ENCODE assay signal across 11 cellular contexts in the genomic region with DNA sequence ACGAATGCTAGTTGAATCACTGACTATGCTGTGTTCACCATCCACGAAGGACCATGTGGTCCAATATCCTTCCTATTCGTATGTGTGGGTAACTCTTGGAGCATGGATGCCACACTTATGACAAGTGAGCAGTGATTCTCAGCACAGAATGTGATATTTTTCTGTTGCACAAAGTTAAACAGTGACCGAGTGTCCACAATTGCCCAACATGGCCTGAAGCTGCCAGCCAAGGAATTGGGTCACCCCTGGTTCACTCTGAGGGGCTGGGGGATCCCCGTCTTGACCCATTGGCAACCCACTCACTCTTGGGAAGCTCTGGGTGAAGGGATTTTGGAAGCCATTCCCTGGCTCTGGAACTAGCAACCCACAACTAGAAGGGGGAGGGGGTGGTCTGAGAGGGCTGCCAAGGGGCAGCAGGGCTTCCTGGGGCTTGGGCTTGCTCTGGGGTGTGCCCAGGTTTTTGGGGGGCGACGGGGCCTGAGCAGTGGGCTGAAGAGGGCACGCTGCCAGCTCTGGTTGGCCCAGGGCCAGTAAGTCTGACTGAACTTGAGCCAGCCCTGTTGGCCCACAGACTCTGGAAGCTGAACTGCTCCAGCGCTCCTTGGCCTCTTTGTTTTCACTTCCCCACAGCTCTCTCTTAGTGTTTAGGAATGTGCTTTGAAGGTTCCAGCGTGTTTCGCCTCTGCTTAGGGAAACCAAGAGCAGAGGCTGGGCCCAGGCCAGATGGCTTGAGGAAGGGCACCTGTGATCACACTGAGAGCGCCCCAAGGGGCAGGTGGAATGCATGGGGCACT. TPM values are rescaled to one million over a fixed set of nuclear protein-coding genes. Genes with fewer than 3 reads are reported as not detected.
DNase-seq lines count a peak whose midpoint lies in the region; ATAC-seq, FAIRE-seq and TF ChIP-seq lines count a peak whose summit lies in the region.
"Had no signal": no experiment of that assay in that cellular context is flagged by ENCODE, and none has a peak within 500 bp of the region (broad histone marks: within the 10 kb centered on the region; RNA-seq: fewer than 3 reads in every experiment).

No MANE protein-coding gene starts in this region.

- CTCF ChIA-PET in Calu3 (lab: Charles Lee): interaction anchor here (0.8 to 1.3 kb wide), 4 partner anchors 11 to 127 kb away, joined by 3 read pairs; no protein-coding TSS in a partner anchor

- TF ChIP-seq CTCF in Calu3 (IDR thresholded peaks at IDR 0.05; ENCODE audit: unreplicated experiment): no peak
- no peak for TF ChIP-seq CTCF in left ventricle myocardium inferior (IDR thresholded peaks at IDR 0.05; ENCODE audit: borderline replicate concordance)

- H3K27me3 Mint-ChIP-seq in Calu3 (ENCODE audit: unreplicated experiment): no peaks in the 10 kb centered on the region

- H3K9me3 ChIP-seq in adipocyte (ENCODE audit: control insufficient read depth, low read length) (no peaks in the 10 kb centered on the region), left ventricle myocardium inferior (replicated peaks) (no peaks in the 10 kb centered on the region)

- no peaks in the 10 kb centered on the region for H3K9me3 Mint-ChIP-seq in Calu3 (ENCODE audit: low read depth, unreplicated experiment)

- BruUV-seq in Calu3 (replicated peaks; lab: Mats Ljungman, UMichigan): no TSS peak

- H3K27ac ChIP-seq in left ventricle myocardium inferior (replicated peaks): peak overlapping the region; percentile 36
- H3K27ac ChIP-seq: C4-2B had no signal

- DNase-seq in Calu3 (peak; percentile 23), adipocyte (ENCODE audit: low read depth) (peak; percentile 56), left ventricle myocardium inferior (no peak), pons (ENCODE audit: low spot score) (peak; percentile 17), DMS79 (lab: John Stamatoyannopoulos, UW) (no peak), NCI-H69 (lab: John Stamatoyannopoulos, UW) (no peak), GM12892 (ENCODE audit: insufficient read length) (no peak)
- DNase-seq: cerebellar nuclear complex, NCI-H2227 treated with DMSO at 0.1 percent for 48 hours had no signal

- H3K36me3 Mint-ChIP-seq in Calu3 (ENCODE audit: insufficient read depth, unreplicated experiment): peaks cover 10% of the 10 kb centered on the region

- intact Hi-C loops in Calu3 (cut with micrococcal nuclease; ENCODE audit: unreplicated experiment) (no loop called here), left ventricle myocardium inferior (cut with micrococcal nuclease) (loop anchor here (10.0 kb wide), 1 partner anchor 46 kb away; a partner anchor contains a TSS)

- H3K4me3 ChIP-seq in adipocyte (ENCODE audit: low read length) (no peak overlapping the region), left ventricle myocardium inferior (no peak overlapping the region)

- FAIRE-seq in GM12892 (lab: Jason Lieb, UNC): no peak

- ATAC-seq in HG02678 (IDR thresholded peaks at IDR 0.05; ENCODE audit: unreplicated experiment): no peak

- H3K36me3 ChIP-seq in adipocyte (ENCODE audit: control insufficient read depth, insufficient read depth, low read length, severe bottlenecking) (no peaks in the 10 kb centered on the region), left ventricle myocardium inferior (no peaks in the 10 kb centered on the region)

- H3K4me1 Mint-ChIP-seq in Calu3 (ENCODE audit: low read depth, unreplicated experiment): peaks cover 17% of the 10 kb centered on the region

- TF ChIP-seq POLR2A in GM12892 (IDR thresholded peaks at IDR 0.05; ENCODE audit: low read depth, low read length): no peak

- H3K27me3 ChIP-seq in adipocyte (replicated peaks; ENCODE audit: control insufficient read depth, insufficient read depth, low read length) (peaks cover 16% of the 10 kb centered on the region), left ventricle myocardium inferior (ENCODE audit: low read depth) (no peaks in the 10 kb centered on the region)

- H3K27ac Mint-ChIP-seq in Calu3 (ENCODE audit: unreplicated experiment): no peak overlapping the region

- H3K4me1 ChIP-seq in adipocyte (ENCODE audit: control insufficient read depth, insufficient read depth, low read length): peaks cover 27% of the 10 kb centered on the region
- H3K4me1 ChIP-seq in left ventricle myocardium inferior: peaks cover 19% of the 10 kb centered on the region

- no peak overlapping the region for H3K4me3 Mint-ChIP-seq in Calu3 (ENCODE audit: low read depth, unreplicated experiment)

- H3K9ac ChIP-seq in adipocyte (ENCODE audit: low read length): no peak overlapping the region

RNA-seq across cellular contexts. Expression of a gene that starts 43.1 kb away (rescaled TPM):
- total RNA-seq in Calu3 (2022) (20.6 and 21.1 TPM in 2 replicates), left ventricle myocardium inferior (15.1 TPM)
- polyA plus RNA-seq in GM12892 (2012; ENCODE audit: missing spikeins): 9.0 TPM

Comparison
In these comparisons a context has a peak if more than half of its experiments do, and no peak if none do; other contexts are left out.
1. DNase-seq: peak in Calu3 (single experiment), adipocyte (single experiment) and pons (single experiment); none in left ventricle myocardium inferior (single experiment), DMS79 (single experiment), NCI-H69 (single experiment) and GM12892 (single experiment).